Comparison of ENCODE assay signal across 12 cellular contexts in genomic region chr14:71554323-71554722, GRCh38.
DNase-seq lines count a peak whose midpoint lies in the region; ATAC-seq and TF ChIP-seq lines count a peak whose summit lies in the region.
"Had no signal": no experiment of that assay in that cellular context is flagged by ENCODE, and none has a peak within 500 bp of the region (broad histone marks: within the 10 kb centered on the region; RNA-seq: fewer than 3 reads in every experiment).

No MANE protein-coding gene starts in this region.

- peaks cover 82 to 83% of the 10 kb centered on the region in 2 experiments for H3K4me1 ChIP-seq in neutrophil (ENCODE audit: control insufficient read depth in 1 of 2, insufficient read depth in 1 of 2, low read depth in 1 of 2, low read length in 1 of 2)
- H3K4me1 ChIP-seq: right atrium auricular region had no signal

- no peaks in the 10 kb centered on the region for H3K27me3 Mint-ChIP-seq in activated T-cell treated with anti-CD3 and anti-CD28 coated beads, Interleukin-2, amount 50 U/mL, for 24 hours
- no peaks in the 10 kb centered on the region for H3K27me3 Mint-ChIP-seq in activated CD8-positive, alpha-beta T cell treated with anti-CD3 and anti-CD28 coated beads for 36 hours

- peak overlapping the region; percentile 0 to 43 for H3K4me3 ChIP-seq in neutrophil (ENCODE audit: low read depth in 1 of 2, low read length in 1 of 2)
- H3K4me3 ChIP-seq: coronary artery, right atrium auricular region, upper lobe of left lung had no signal

- no peak for DNase-seq in activated T-cell treated with anti-CD3 and anti-CD28 coated beads, Interleukin-2, amount 50 U/mL, for 24 hours
- no peak for DNase-seq in activated T-cell treated with anti-CD3 and anti-CD28 coated beads, Interleukin-2, amount 50 U/mL, for 1 hour
- peak; percentile 25 for DNase-seq in activated CD8-positive, alpha-beta T cell treated with anti-CD3 and anti-CD28 coated beads for 36 hours
- DNase-seq in NCI-H2227 treated with DMSO at 0.1 percent for 48 hours (lab: John Stamatoyannopoulos, UW) (no peak), pons (ENCODE audit: low spot score) (no peak)
- DNase-seq: KBM-7, upper lobe of left lung had no signal

- H3K9me3 ChIP-seq in neutrophil, result no peaks in the 10 kb centered on the region
- H3K9me3 ChIP-seq: right atrium auricular region, upper lobe of left lung had no signal

- peaks cover 21% of the 10 kb centered on the region for H3K36me3 Mint-ChIP-seq in activated T-cell treated with anti-CD3 and anti-CD28 coated beads, Interleukin-2, amount 50 U/mL, for 24 hours (ENCODE audit: low read depth)
- peaks cover 19% of the 10 kb centered on the region for H3K36me3 Mint-ChIP-seq in activated CD8-positive, alpha-beta T cell treated with anti-CD3 and anti-CD28 coated beads for 36 hours (ENCODE audit: low read depth)

- CTCF ChIA-PET in activated CD8-positive, alpha-beta T cell treated with anti-CD3 and anti-CD28 coated beads for 36 hours (lab: Charles Lee), result interaction anchor here (0.7 to 1.8 kb wide), 6 partner anchors 9 to 228 kb away, joined by 3 to 6 read pairs (median 4); no protein-coding TSS in a partner anchor

- peaks cover 83% of the 10 kb centered on the region for H3K4me1 Mint-ChIP-seq in activated T-cell treated with anti-CD3 and anti-CD28 coated beads, Interleukin-2, amount 50 U/mL, for 24 hours (ENCODE audit: low read depth)
- H3K4me1 Mint-ChIP-seq in activated CD8-positive, alpha-beta T cell treated with anti-CD3 and anti-CD28 coated beads for 36 hours (ENCODE audit: low read depth), result peaks cover 73% of the 10 kb centered on the region

- peak; percentile 30 for ATAC-seq in GM21723 (IDR thresholded peaks at IDR 0.05; ENCODE audit: unreplicated experiment)
- no peak for ATAC-seq in activated CD8-positive, alpha-beta T cell treated with anti-CD3 and anti-CD28 coated beads for 36 hours
- no peak for ATAC-seq in HG03135 (IDR thresholded peaks at IDR 0.05; ENCODE audit: unreplicated experiment)

- no peaks in the 10 kb centered on the region for H3K9me3 Mint-ChIP-seq in activated T-cell treated with anti-CD3 and anti-CD28 coated beads, Interleukin-2, amount 50 U/mL, for 24 hours
- no peaks in the 10 kb centered on the region for H3K9me3 Mint-ChIP-seq in activated CD8-positive, alpha-beta T cell treated with anti-CD3 and anti-CD28 coated beads for 36 hours

- peak overlapping the region; percentile 66 for H3K4me3 Mint-ChIP-seq in activated T-cell treated with anti-CD3 and anti-CD28 coated beads, Interleukin-2, amount 50 U/mL, for 24 hours
- H3K4me3 Mint-ChIP-seq in activated CD8-positive, alpha-beta T cell treated with anti-CD3 and anti-CD28 coated beads for 36 hours, result peak overlapping the region; percentile 23

- intact Hi-C loops in activated CD8-positive, alpha-beta T cell treated with anti-CD3 and anti-CD28 coated beads for 36 hours (cut with micrococcal nuclease), result no loop called here

- H3K36me3 ChIP-seq in neutrophil, result no peaks in the 10 kb centered on the region
- H3K36me3 ChIP-seq: right atrium auricular region, upper lobe of left lung had no signal

- no peak for TF ChIP-seq CTCF in activated CD8-positive, alpha-beta T cell treated with anti-CD3 and anti-CD28 coated beads for 36 hours (IDR thresholded peaks at IDR 0.05)
- TF ChIP-seq CTCF in neutrophil (IDR thresholded peaks at IDR 0.05), result no peak

- H3K27ac Mint-ChIP-seq in activated T-cell treated with anti-CD3 and anti-CD28 coated beads, Interleukin-2, amount 50 U/mL, for 24 hours, result peak overlapping the region; percentile 99
- H3K27ac Mint-ChIP-seq in activated CD8-positive, alpha-beta T cell treated with anti-CD3 and anti-CD28 coated beads for 36 hours, result peak overlapping the region; percentile 99

- peak overlapping the region; percentile 99 for H3K27ac ChIP-seq in neutrophil
- H3K27ac ChIP-seq: coronary artery, right atrium auricular region had no signal

- POLR2A ChIA-PET in activated CD8-positive, alpha-beta T cell treated with anti-CD3 and anti-CD28 coated beads for 36 hours (lab: Charles Lee), result interaction anchor here (1.1 to 2.1 kb wide), 2 partner anchors 233 to 1372 kb away, joined by 3 to 7 read pairs; partner anchors contain the start of genes DCAF4 and SIPA1L1

- H3K27me3 ChIP-seq in neutrophil, result no peaks in the 10 kb centered on the region
- H3K27me3 ChIP-seq: right atrium auricular region, upper lobe of left lung had no signal
